8 cellular contexts compared by ENCODE assay signal in genomic region chr11:7577883-7578242, GRCh38.
A peak's percentile ranks its signal among the peaks of the same experiment; 100 is the strongest.
DNase-seq lines count a peak whose midpoint lies in the region; ATAC-seq and TF ChIP-seq lines count a peak whose summit lies in the region.

No MANE protein-coding gene starts in this region.

- H3K4me1 ChIP-seq in colonic mucosa: peaks cover 23% of the 10 kb centered on the region
- peaks cover 71% of the 10 kb centered on the region for H3K4me1 ChIP-seq in mesodermal cell (ENCODE audit: control insufficient read depth, insufficient read depth, low read length, poor library complexity, severe bottlenecking)

- WGBS in mesodermal cell (ENCODE audit: insufficient coverage in 2 of 2), 2 experiments: 20 to 27% methylated on average over 8 of the region's 8 CpGs

- peak overlapping the region in 1 of 2 donors; percentile 91 for H3K9ac ChIP-seq in colonic mucosa (ENCODE audit: low read depth in 2 of 2, low read length in 2 of 2)

- no peaks in the 10 kb centered on the region for H3K36me3 ChIP-seq in MG63
- no peaks in the 10 kb centered on the region for H3K36me3 ChIP-seq in colonic mucosa
- no peaks in the 10 kb centered on the region for H3K36me3 ChIP-seq in mesodermal cell (ENCODE audit: control insufficient read depth, insufficient read depth, low read length)

- intact Hi-C loops in colonic mucosa (cut with DNase I): no loop called here

- H3K9me3 ChIP-seq in MG63 (no peaks in the 10 kb centered on the region), colonic mucosa (no peaks in the 10 kb centered on the region), mesodermal cell (ENCODE audit: control insufficient read depth, low read length) (no peaks in the 10 kb centered on the region)

- TF ChIP-seq CTCF in colonic mucosa (IDR thresholded peaks at IDR 0.05): no peak

- peak overlapping the region; percentile 72 for H3K27ac ChIP-seq in colonic mucosa
- peak overlapping the region; percentile 97 for H3K27ac ChIP-seq in mesodermal cell (ENCODE audit: low read depth, low read length, severe bottlenecking)

- H3K27me3 ChIP-seq in MG63 (no peaks in the 10 kb centered on the region), colonic mucosa (no peaks in the 10 kb centered on the region)

- peak; percentile 54 for DNase-seq in GM03348 (ENCODE audit: low spot score)
- no peak for DNase-seq in MG63
- peak; percentile 38 for DNase-seq in colonic mucosa
- DNase-seq in NCI-H128 (lab: John Stamatoyannopoulos, UW; ENCODE audit: unreplicated experiment): no peak
- no peak for DNase-seq in stimulated activated CD4-positive, alpha-beta T cell treated with anti-CD3 and anti-CD28 coated beads, Interleukin-1b, Interleukin-23, amount 100 ng/mL, for 48 hours

- H3K4me3 ChIP-seq in MG63 (peak overlapping the region; percentile 0; the same call in 1 of the 2 replicates), colonic mucosa (peak overlapping the region; percentile 14), mesodermal cell (ENCODE audit: extremely low read depth, insufficient read depth, low read length, poor library complexity, severe bottlenecking) (peak overlapping the region; percentile 46)

- no peak for ATAC-seq in HG02759 (IDR thresholded peaks at IDR 0.05; ENCODE audit: unreplicated experiment)
- ATAC-seq in GM21723 (IDR thresholded peaks at IDR 0.05; ENCODE audit: unreplicated experiment): no peak

Comparison
In these comparisons a context has a peak if more than half of its experiments do, and no peak if none do; other contexts are left out.
1. DNase-seq: peak in GM03348 (single experiment) and colonic mucosa (single experiment); none in MG63 (single experiment), NCI-H128 (single experiment) and stimulated activated CD4-positive, alpha-beta T cell treated with anti-CD3 and anti-CD28 coated beads, Interleukin-1b, Interleukin-23, amount 100 ng/mL, for 48 hours (single experiment).
2. Peak in every context shown above with its lines, with median percentiles within 50 percentile points of each other: H3K4me3 ChIP-seq.